In genomic region chr15:64673866-64674265, GRCh38 we compare ENCODE assay signal across 16 cellular contexts.
DNase-seq lines count a peak whose midpoint lies in the region; ATAC-seq and TF ChIP-seq lines count a peak whose summit lies in the region.
"Had no signal": no experiment of that assay in that cellular context is flagged by ENCODE, and none has a peak within 500 bp of the region (broad histone marks: within the 10 kb centered on the region; RNA-seq: fewer than 3 reads in every experiment).

No MANE protein-coding gene starts in this region.

- H2AK5ac ChIP-seq in mesenchymal stem cell (ENCODE audit: low read length, severe bottlenecking) = no peak overlapping the region
- no peak overlapping the region for H2AK5ac ChIP-seq in trophoblast cell (ENCODE audit: low read length)

- H3K4me3 Mint-ChIP-seq in activated T-helper 17 cell treated with anti-CD3 and anti-CD28 coated beads, Interleukin-2, amount 50 U/mL, for 72 hours = no peak overlapping the region
- H3K4me3 Mint-ChIP-seq: CD4-positive, alpha-beta memory T cell had no signal

- H3K9me3 ChIP-seq in mesenchymal stem cell (ENCODE audit: control insufficient read depth, low read length) = no peaks in the 10 kb centered on the region
- no peaks in the 10 kb centered on the region for H3K9me3 ChIP-seq in trophoblast cell (ENCODE audit: insufficient read depth, low read depth, low read length)
- H3K9me3 ChIP-seq in prostate gland = no peaks in the 10 kb centered on the region

- WGBS in mesenchymal stem cell = 96% methylated on average over 12 of the region's 12 CpGs
- WGBS in trophoblast cell (ENCODE audit: extremely low coverage, insufficient coverage, insufficient read length) = no CpG with 5 or more reads among the region's 12 CpGs
- WGBS in prostate gland = 86% methylated on average over 12 of the region's 12 CpGs

- H3K27me3 Mint-ChIP-seq in activated T-helper 17 cell treated with anti-CD3 and anti-CD28 coated beads, Interleukin-2, amount 50 U/mL, for 72 hours = no peaks in the 10 kb centered on the region
- H3K27me3 Mint-ChIP-seq: CD4-positive, alpha-beta memory T cell had no signal

- no peak overlapping the region for H4K12ac ChIP-seq in trophoblast cell (ENCODE audit: low read depth, low read length)

- H2BK5ac ChIP-seq in mesenchymal stem cell (ENCODE audit: low read depth, low read length, poor library complexity, severe bottlenecking) (no peak overlapping the region), trophoblast cell (ENCODE audit: low read depth, low read length, poor library complexity) (no peak overlapping the region)

- H3K27ac Mint-ChIP-seq in activated T-helper 17 cell treated with anti-CD3 and anti-CD28 coated beads, Interleukin-2, amount 50 U/mL, for 72 hours = peak overlapping the region; percentile 72

- H2BK120ac ChIP-seq in mesenchymal stem cell (ENCODE audit: low read depth, low read length) = no peak overlapping the region
- no peak overlapping the region for H2BK120ac ChIP-seq in trophoblast cell (ENCODE audit: insufficient read depth, low read length, poor library complexity)

- intact Hi-C loops in prostate gland (cut with DNase I) = no loop called here

- H3K23ac ChIP-seq in mesenchymal stem cell (ENCODE audit: low read length in 2 of 2) (no peak overlapping the region), trophoblast cell (ENCODE audit: low read length) (no peak overlapping the region)

- H2BK15ac ChIP-seq in mesenchymal stem cell (ENCODE audit: low read depth, poor library complexity, severe bottlenecking) = peak overlapping the region; percentile 4

- H4K91ac ChIP-seq in mesenchymal stem cell (ENCODE audit: low read length) (no peak overlapping the region), trophoblast cell (ENCODE audit: low read depth, low read length) (no peak overlapping the region)

- no peak overlapping the region for H3K18ac ChIP-seq in mesenchymal stem cell (ENCODE audit: low read depth in 1 of 2, low read length in 2 of 2)
- H3K18ac ChIP-seq in trophoblast cell (ENCODE audit: low read length) = no peak overlapping the region

- H3K9ac ChIP-seq in mesenchymal stem cell (ENCODE audit: low read length) (no peak overlapping the region), trophoblast cell (ENCODE audit: low read length) (peak overlapping the region; percentile 23)
- H3K9ac ChIP-seq: GM23248 had no signal

- H3K27me3 ChIP-seq in mesenchymal stem cell (ENCODE audit: control insufficient read depth in 1 of 2, insufficient read depth in 1 of 2, low read length in 2 of 2) (no peaks in the 10 kb centered on the region), trophoblast cell (ENCODE audit: insufficient read depth, low read length) (no peaks in the 10 kb centered on the region), prostate gland (replicated peaks; ENCODE audit: insufficient read depth) (no peaks in the 10 kb centered on the region)

- H3K4me2 ChIP-seq in mesenchymal stem cell (ENCODE audit: low read length, poor library complexity, severe bottlenecking) (no peak overlapping the region), trophoblast cell (ENCODE audit: low read length) (no peak overlapping the region)

- H2AFZ ChIP-seq in mesenchymal stem cell (ENCODE audit: low read depth, low read length) (no peak overlapping the region), trophoblast cell (ENCODE audit: insufficient read depth, low read length, poor library complexity) (no peak overlapping the region)
- H2AFZ ChIP-seq: GM23248 had no signal

- DNase-seq in mesenchymal stem cell (no peak), trophoblast cell (no peak), NCI-H1930 (lab: John Stamatoyannopoulos, UW) (no peak), prostate gland (ENCODE audit: low spot score) (no peak), globus pallidus (ENCODE audit: low spot score) (no peak)
- DNase-seq: C1 segment of cervical spinal cord; Calu3; CD4-positive, alpha-beta memory T cell; COR-L47; DMS53; DMS79 treated with DMSO at 0.1 percent for 48 hours; GF-D8; GM23248; H7; HCEC 1CT had no signal

- H2BK12ac ChIP-seq in mesenchymal stem cell (ENCODE audit: low read length in 2 of 2) (no peak overlapping the region), trophoblast cell (ENCODE audit: low read length) (no peak overlapping the region)

- H3K79me2 ChIP-seq in trophoblast cell (ENCODE audit: control insufficient read depth, insufficient read depth, low read length, poor library complexity) = no peaks in the 10 kb centered on the region

- H3K36me3 Mint-ChIP-seq in activated T-helper 17 cell treated with anti-CD3 and anti-CD28 coated beads, Interleukin-2, amount 50 U/mL, for 72 hours (ENCODE audit: low read depth) = peaks cover 50% of the 10 kb centered on the region

- H3K4me1 Mint-ChIP-seq in activated T-helper 17 cell treated with anti-CD3 and anti-CD28 coated beads, Interleukin-2, amount 50 U/mL, for 72 hours = no peaks in the 10 kb centered on the region

- TF ChIP-seq CTCF in prostate gland (IDR thresholded peaks at IDR 0.05) = no peak

- no peak overlapping the region for H3K4me3 ChIP-seq in mesenchymal stem cell (ENCODE audit: insufficient read depth in 1 of 2, low read depth in 1 of 2, low read length in 2 of 2)
- H3K4me3 ChIP-seq in trophoblast cell (ENCODE audit: low read depth, low read length) = no peak overlapping the region
- no peak overlapping the region for H3K4me3 ChIP-seq in prostate gland
- H3K4me3 ChIP-seq: GM23248 had no signal

- no peak for TF ChIP-seq POLR2A in prostate gland (IDR thresholded peaks at IDR 0.05)

- no peak overlapping the region for H4K8ac ChIP-seq in mesenchymal stem cell (ENCODE audit: low read length)
- H4K8ac ChIP-seq in trophoblast cell (ENCODE audit: low read depth, low read length) = no peak overlapping the region

- peaks cover 21% of the 10 kb centered on the region for H3K79me1 ChIP-seq in mesenchymal stem cell (replicated peaks; ENCODE audit: low read length, poor library complexity, severe bottlenecking)
- no peaks in the 10 kb centered on the region for H3K79me1 ChIP-seq in trophoblast cell (ENCODE audit: low read length)

- no peak for ATAC-seq in activated T-helper 17 cell treated with anti-CD3 and anti-CD28 coated beads, Interleukin-2, amount 50 U/mL, for 72 hours (replicated peaks)

- no peaks in the 10 kb centered on the region for H3K9me3 Mint-ChIP-seq in activated T-helper 17 cell treated with anti-CD3 and anti-CD28 coated beads, Interleukin-2, amount 50 U/mL, for 72 hours
- H3K9me3 Mint-ChIP-seq: CD4-positive, alpha-beta memory T cell had no signal

- H3K27ac ChIP-seq in mesenchymal stem cell (ENCODE audit: low read length, poor library complexity, severe bottlenecking) = no peak overlapping the region
- no peak overlapping the region for H3K27ac ChIP-seq in trophoblast cell (ENCODE audit: low read depth, low read length)
- H3K27ac ChIP-seq in prostate gland = no peak overlapping the region
- H3K27ac ChIP-seq: GM23248 had no signal

- peaks cover 2% of the 10 kb centered on the region for H3K4me1 ChIP-seq in mesenchymal stem cell (ENCODE audit: control insufficient read depth, insufficient read depth, low read depth, low read length)
- H3K4me1 ChIP-seq in trophoblast cell (ENCODE audit: control insufficient read depth in 1 of 2, insufficient read depth in 2 of 2, low read length in 2 of 2) = no peaks in the 10 kb centered on the region
- no peaks in the 10 kb centered on the region for H3K4me1 ChIP-seq in prostate gland (replicated peaks)

- peaks cover 31 to 40% of the 10 kb centered on the region in 2 experiments for H3K36me3 ChIP-seq in mesenchymal stem cell (ENCODE audit: control insufficient read depth in 1 of 2, insufficient read depth in 2 of 2, low read depth in 1 of 2, low read length in 2 of 2)
- H3K36me3 ChIP-seq in trophoblast cell (ENCODE audit: control insufficient read depth in 1 of 2, insufficient read depth in 2 of 2, low read length in 2 of 2) = peaks cover 24 to 33% of the 10 kb centered on the region in 2 experiments
- peaks cover 3 to 8% of the 10 kb centered on the region in 2 donors for H3K36me3 ChIP-seq in prostate gland

- H3K4ac ChIP-seq in mesenchymal stem cell (ENCODE audit: low read depth in 1 of 2, low read length in 2 of 2) (no peak overlapping the region), trophoblast cell (ENCODE audit: low read depth, low read length) (no peak overlapping the region)

- no peak overlapping the region for H3K14ac ChIP-seq in mesenchymal stem cell (ENCODE audit: low read length in 2 of 2)
- H3K14ac ChIP-seq in trophoblast cell (ENCODE audit: low read length) = no peak overlapping the region
